8 cellular contexts compared by ENCODE assay signal in the genomic region with DNA sequence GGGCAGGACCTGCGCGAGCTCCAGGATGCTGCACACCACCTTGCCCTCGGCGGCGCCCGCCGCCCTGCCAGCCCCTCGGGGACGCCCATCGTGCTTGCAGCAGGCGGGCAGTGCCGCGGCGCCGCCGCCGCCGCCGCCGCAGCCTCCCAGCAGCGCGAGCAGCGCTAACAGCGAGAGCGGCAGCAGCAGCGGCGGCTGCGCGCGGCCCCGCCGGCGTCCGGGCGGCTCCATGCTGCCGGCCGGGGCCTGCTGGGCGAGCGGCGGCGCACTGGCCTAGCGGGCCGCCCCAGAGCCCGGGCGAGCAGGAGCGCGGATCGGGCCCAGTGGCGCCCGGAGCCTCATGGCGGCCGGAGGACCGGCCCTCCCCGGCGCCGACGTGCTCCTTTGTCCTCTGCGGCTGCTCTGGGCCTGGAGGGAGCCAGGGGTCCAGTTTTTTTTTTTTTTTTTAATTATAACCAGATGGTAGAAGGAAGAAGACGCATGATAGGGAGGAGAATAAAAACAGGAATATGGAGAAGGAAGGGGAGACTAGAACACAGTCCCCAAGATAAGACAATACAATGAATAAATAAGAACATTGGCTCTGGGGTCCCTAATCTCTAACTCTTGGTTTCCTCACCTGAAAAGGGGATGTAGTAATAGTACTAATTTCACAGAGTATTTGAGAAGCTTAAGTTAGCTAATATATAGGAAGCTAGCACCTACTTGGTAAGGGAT. TPM values are rescaled to one million over a fixed set of nuclear protein-coding genes. Genes with fewer than 3 reads are reported as not detected.
A peak's percentile ranks its signal among the peaks of the same experiment; 100 is the strongest.
DNase-seq lines count a peak whose midpoint lies in the region; ATAC-seq and TF ChIP-seq lines count a peak whose summit lies in the region.

No MANE protein-coding gene starts in this region.

- ATAC-seq in mucosa of descending colon: peak; percentile 96
- ATAC-seq in GM19467 (IDR thresholded peaks at IDR 0.05; ENCODE audit: unreplicated experiment): no peak
- no peak for ATAC-seq in GM18858 (IDR thresholded peaks at IDR 0.05; ENCODE audit: unreplicated experiment)
- no peak for ATAC-seq in CD4-positive, alpha-beta T cell (ENCODE audit: poor library complexity)

- BruUV-seq in Calu3 (replicated peaks; lab: Mats Ljungman, UMichigan): no TSS peak

- no peaks in the 10 kb centered on the region for H3K4me1 Mint-ChIP-seq in Calu3 (ENCODE audit: low read depth, unreplicated experiment)
- H3K4me1 Mint-ChIP-seq in CD4-positive, alpha-beta T cell (ENCODE audit: low read depth): no peaks in the 10 kb centered on the region

- intact Hi-C loops in Calu3 (cut with micrococcal nuclease; ENCODE audit: unreplicated experiment) (no loop called here), mucosa of descending colon (cut with DNase I, micrococcal nuclease) (no loop called here)
- intact Hi-C loops in CD4-positive, alpha-beta T cell (cut with DNase I, micrococcal nuclease): no loop called here

- H3K27me3 Mint-ChIP-seq in Calu3 (ENCODE audit: unreplicated experiment): peaks cover 44% of the 10 kb centered on the region
- H3K27me3 Mint-ChIP-seq in CD4-positive, alpha-beta T cell: peaks cover 34% of the 10 kb centered on the region

- TF ChIP-seq CTCF in Calu3 (IDR thresholded peaks at IDR 0.05; ENCODE audit: unreplicated experiment) (no peak), mucosa of descending colon (IDR thresholded peaks at IDR 0.05) (no peak)
- TF ChIP-seq CTCF in CD4-positive, alpha-beta T cell (IDR thresholded peaks at IDR 0.05): no peak

- CTCF ChIA-PET in Calu3 (lab: Charles Lee): interaction anchor here (0.7 kb wide), 1 partner anchor 1528 kb away, joined by 3 read pairs; no protein-coding TSS in a partner anchor
- CTCF ChIA-PET in CD4-positive, alpha-beta T cell (lab: Charles Lee): no interaction called here

- H3K27ac Mint-ChIP-seq in Calu3 (ENCODE audit: unreplicated experiment): no peak overlapping the region
- H3K27ac Mint-ChIP-seq in CD4-positive, alpha-beta T cell: no peak overlapping the region

- no peaks in the 10 kb centered on the region for H3K36me3 Mint-ChIP-seq in Calu3 (ENCODE audit: insufficient read depth, unreplicated experiment)
- H3K36me3 Mint-ChIP-seq in CD4-positive, alpha-beta T cell (ENCODE audit: low read depth): no peaks in the 10 kb centered on the region

- H3K9me3 Mint-ChIP-seq in Calu3 (ENCODE audit: low read depth, unreplicated experiment): no peaks in the 10 kb centered on the region
- H3K9me3 Mint-ChIP-seq in CD4-positive, alpha-beta T cell: no peaks in the 10 kb centered on the region

- WGBS in ectodermal cell, 2 experiments: 1 to 4% methylated on average over 56 to 59 of the region's 59 CpGs

- peak; percentile 29 for DNase-seq in Calu3
- peak; percentile 74 for DNase-seq in NCI-H146 (lab: John Stamatoyannopoulos, UW)
- no peak for DNase-seq in mucosa of descending colon
- no peak for DNase-seq in NCI-H510A (lab: John Stamatoyannopoulos, UW)
- no peak for DNase-seq in CD4-positive, alpha-beta T cell

- H3K4me3 ChIP-seq in ectodermal cell (ENCODE audit: insufficient read depth, low read depth, low read length) (peak overlapping the region; percentile 22), mucosa of descending colon (no peak overlapping the region)

- H3K9me3 ChIP-seq in ectodermal cell (ENCODE audit: control insufficient read depth, low read length) (no peaks in the 10 kb centered on the region), mucosa of descending colon (no peaks in the 10 kb centered on the region)
- H3K9me3 ChIP-seq in CD4-positive, alpha-beta T cell (ENCODE audit: control insufficient read depth, low read length): no peaks in the 10 kb centered on the region

- POLR2A ChIA-PET in CD4-positive, alpha-beta T cell (lab: Charles Lee): no interaction called here

- no peak overlapping the region for H3K27ac ChIP-seq in ectodermal cell (ENCODE audit: insufficient read depth, low read depth, low read length, poor library complexity, severe bottlenecking)
- no peak overlapping the region for H3K27ac ChIP-seq in CD4-positive, alpha-beta T cell (ENCODE audit: low read depth, low read length)

- H3K4me1 ChIP-seq in ectodermal cell (ENCODE audit: control insufficient read depth, insufficient read depth, low read length) (no peaks in the 10 kb centered on the region), mucosa of descending colon (ENCODE audit: low read depth) (no peaks in the 10 kb centered on the region)

- peaks cover 17% of the 10 kb centered on the region for H3K27me3 ChIP-seq in ectodermal cell (ENCODE audit: control insufficient read depth, insufficient read depth, low read length, poor library complexity, severe bottlenecking)
- peaks cover 3% of the 10 kb centered on the region for H3K27me3 ChIP-seq in CD4-positive, alpha-beta T cell (ENCODE audit: control insufficient read depth, insufficient read depth, low read length)

- no peaks in the 10 kb centered on the region for H3K36me3 ChIP-seq in ectodermal cell (ENCODE audit: control insufficient read depth, insufficient read depth, low read length)
- no peaks in the 10 kb centered on the region for H3K36me3 ChIP-seq in mucosa of descending colon (ENCODE audit: low read depth)

- peak overlapping the region; percentile 52 for H3K4me3 Mint-ChIP-seq in Calu3 (ENCODE audit: low read depth, unreplicated experiment)
- no peak overlapping the region for H3K4me3 Mint-ChIP-seq in CD4-positive, alpha-beta T cell

RNA-seq across cellular contexts. Expression of a gene that starts 17.1 kb away (rescaled TPM):
- total RNA-seq in Calu3 (2022) (not detected in 2 replicates), mucosa of descending colon (1 to 10 TPM in 1 of 3 donors, under 1 TPM in 1, not detected in 1; 0.17 to 1.8 TPM)
- polyA plus RNA-seq in ectodermal cell (2013, experiment 1 of 4): not detected
- polyA plus RNA-seq in ectodermal cell (2013, experiment 2 of 4): not detected
- not detected for polyA plus RNA-seq in ectodermal cell (2013, experiment 3 of 4)
- polyA plus RNA-seq in ectodermal cell (2013, experiment 4 of 4): not detected
- not detected for total RNA-seq in CD4-positive, alpha-beta T cell

Comparison
In these comparisons a context has a peak if more than half of its experiments do, and no peak if none do; other contexts are left out.
1. DNase-seq: peak in Calu3 (single experiment) and NCI-H146 (single experiment); none in mucosa of descending colon (0 of 3), NCI-H510A (single experiment) and CD4-positive, alpha-beta T cell (0 of 10).